Comparison of ENCODE assay signal across 1 cellular context in the genomic region with DNA sequence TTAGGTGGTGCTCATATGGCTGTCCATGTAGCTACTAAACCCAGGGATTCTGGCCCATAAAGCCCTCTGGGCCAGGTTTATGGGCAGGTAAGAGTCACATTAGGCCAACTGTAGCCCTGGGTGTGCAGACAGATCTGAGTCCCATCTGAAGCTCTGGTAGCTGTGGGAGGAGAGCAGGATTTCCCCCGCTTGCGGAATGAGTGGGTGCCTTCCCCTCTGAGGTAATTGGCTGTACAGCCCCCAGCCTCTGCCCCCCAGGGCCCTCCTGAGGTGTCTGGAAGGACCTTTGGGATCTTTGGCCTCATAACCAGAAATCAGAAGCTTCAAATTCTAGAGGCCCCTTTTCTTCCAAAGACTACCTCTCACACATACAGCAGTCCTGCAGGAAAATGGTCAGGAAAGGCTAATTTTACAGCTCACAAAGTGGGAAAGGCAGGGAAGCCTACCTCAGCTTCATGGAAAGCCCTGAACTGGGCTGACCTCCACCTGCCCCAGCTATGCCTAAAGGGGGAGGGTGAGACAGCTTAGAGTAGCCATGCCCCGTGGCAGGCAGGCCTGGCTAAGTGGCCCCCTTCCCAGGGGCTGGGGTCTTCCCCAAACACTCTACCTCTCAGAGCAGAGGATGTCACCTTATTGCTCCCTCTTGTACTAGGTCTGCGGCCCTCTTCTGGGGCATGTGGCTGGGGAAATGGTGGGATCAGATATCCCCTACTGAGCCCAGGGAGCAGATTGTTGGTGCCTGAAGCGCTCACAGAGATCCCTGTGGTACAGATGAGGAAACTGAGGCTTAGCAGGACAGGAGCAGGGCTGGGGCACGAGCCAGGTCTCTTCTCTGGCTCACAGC.
TF ChIP-seq lines count a peak whose summit lies in the region.

No MANE protein-coding gene starts in this region.

TF ChIP-seq in K562, 482 proteins besides CTCF, POLR2A, EP300 and RAD21:
- TF ChIP-seq POLR2B (IDR thresholded peaks at IDR 0.05; ENCODE audit: low read depth, partially characterized antibody) (no peak), HEY1 (CRISPR knock-in tag; IDR thresholded peaks at IDR 0.05; ENCODE audit: borderline replicate concordance) (no peak), L3MBTL2 (IDR thresholded peaks at IDR 0.05) (peak; percentile 14; the same call in 1 of the 2 replicates), ZNF384 (IDR thresholded peaks at IDR 0.05; ENCODE audit: low read depth, low read length) (no peak), WHSC1 (IDR thresholded peaks at IDR 0.05; ENCODE audit: low read length) (no peak), RAD51 (IDR thresholded peaks at IDR 0.05; ENCODE audit: borderline replicate concordance, low read depth) (no peak)
